ENCODE assay signal across 28 cellular contexts in genomic region chr14:90175631-90176030, GRCh38.
"Had no signal": no experiment of that assay in that cellular context is flagged by ENCODE, and none has a peak within 500 bp of the region (broad histone marks: within the 10 kb centered on the region; RNA-seq: fewer than 3 reads in every experiment).

No MANE protein-coding gene starts in this region.

- H3K27ac Mint-ChIP-seq: dendritic cell treated with granulocyte-macrophage colony-stimulating factor and Interleukin-4, amounts not matched to agents 40 ng/mL and 50 ng/mL, for 4 days; effector memory CD8-positive, alpha-beta T cell had no signal

- H3K36me3 ChIP-seq: colonic mucosa, esophagus muscularis mucosa, esophagus squamous epithelium, gastrocnemius medialis, gastroesophageal sphincter, heart left ventricle, heart right ventricle had no signal

- H3K9me3 Mint-ChIP-seq: effector memory CD8-positive, alpha-beta T cell had no signal

- H3K27ac ChIP-seq: colonic mucosa, coronary artery, dorsolateral prefrontal cortex, epithelial cell of prostate, esophagus muscularis mucosa, esophagus squamous epithelium, foreskin keratinocyte, gastrocnemius medialis, gastroesophageal sphincter, heart left ventricle, heart right ventricle had no signal

- FAIRE-seq: colon, endometrium, endothelial cell of umbilical vein, frontal cortex had no signal

- H3K4me1 ChIP-seq: colonic mucosa, esophagus muscularis mucosa, esophagus squamous epithelium, foreskin keratinocyte, gastrocnemius medialis, gastroesophageal sphincter had no signal

- H3K9me3 ChIP-seq: colonic mucosa, esophagus muscularis mucosa, esophagus squamous epithelium, gastrocnemius medialis had no signal

- H3K27me3 Mint-ChIP-seq: dendritic cell treated with granulocyte-macrophage colony-stimulating factor and Interleukin-4, amounts not matched to agents 40 ng/mL and 50 ng/mL, for 4 days had no signal

- H3K4me3 ChIP-seq: colonic mucosa, coronary artery, dorsolateral prefrontal cortex, esophagus muscularis mucosa, esophagus squamous epithelium, gastrocnemius medialis, gastroesophageal sphincter, heart left ventricle, heart right ventricle had no signal

- DNase-seq: colonic mucosa; cortex of kidney; dermis blood vessel endothelial cell; dorsolateral prefrontal cortex; effector CD4-positive, alpha-beta T cell; effector CD8-positive, alpha-beta T cell; effector memory CD4-positive, alpha-beta T cell; effector memory CD8-positive, alpha-beta T cell; erythroblast; esophagus squamous epithelium; foreskin fibroblast; foreskin keratinocyte; foreskin melanocyte; gastrocnemius medialis; glutamatergic neuron; head of caudate nucleus; heart left ventricle; heart right ventricle had no signal

- H3K4me3 Mint-ChIP-seq: dendritic cell treated with granulocyte-macrophage colony-stimulating factor and Interleukin-4, amounts not matched to agents 40 ng/mL and 50 ng/mL, for 4 days; effector memory CD8-positive, alpha-beta T cell had no signal

- H3K27me3 ChIP-seq: colonic mucosa, esophagus muscularis mucosa, esophagus squamous epithelium, gastrocnemius medialis, heart left ventricle, heart right ventricle had no signal

- ATAC-seq: effector memory CD8-positive, alpha-beta T cell; esophagus mucosa; foreskin keratinocyte; gastrocnemius medialis; gastroesophageal sphincter; heart left ventricle had no signal
